ENCODE assay signal across 1 cellular context in the genomic region with DNA sequence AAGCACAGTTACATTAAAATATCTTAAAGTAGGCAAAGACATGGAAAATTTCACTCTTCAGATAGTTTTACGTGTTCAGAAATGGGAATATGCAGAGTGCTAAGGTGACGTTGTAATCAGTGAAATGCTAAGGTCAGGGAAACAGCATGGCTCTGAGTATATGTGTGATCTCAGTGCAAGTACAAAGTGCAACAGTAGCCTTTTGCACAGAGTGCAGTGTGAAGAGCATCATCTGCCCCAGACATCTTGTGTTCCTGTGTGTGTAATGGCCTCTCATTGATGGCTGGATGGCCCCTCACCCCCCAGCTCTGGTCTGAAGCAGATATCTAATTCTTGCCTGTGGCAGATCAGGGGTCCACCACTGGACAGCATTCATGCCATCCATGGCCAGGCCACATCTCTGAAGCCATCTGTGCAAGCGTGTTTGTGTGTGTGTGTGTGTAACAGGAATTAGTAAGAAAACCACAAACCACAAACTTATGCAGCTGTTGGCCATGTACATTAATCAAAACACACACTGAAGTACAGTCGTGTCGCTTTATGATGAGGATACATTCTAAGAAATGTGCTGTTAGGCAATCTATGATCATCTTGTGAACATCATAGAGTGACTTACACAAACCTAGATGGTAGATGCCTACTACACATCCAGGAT.
TF ChIP-seq lines count a peak whose summit lies in the region.

No MANE protein-coding gene starts in this region.

TF ChIP-seq in HepG2, 621 proteins besides CTCF, POLR2A, EP300 and RAD21 (continued from another document and continues in another):
- TF ChIP-seq, protein P1, sequence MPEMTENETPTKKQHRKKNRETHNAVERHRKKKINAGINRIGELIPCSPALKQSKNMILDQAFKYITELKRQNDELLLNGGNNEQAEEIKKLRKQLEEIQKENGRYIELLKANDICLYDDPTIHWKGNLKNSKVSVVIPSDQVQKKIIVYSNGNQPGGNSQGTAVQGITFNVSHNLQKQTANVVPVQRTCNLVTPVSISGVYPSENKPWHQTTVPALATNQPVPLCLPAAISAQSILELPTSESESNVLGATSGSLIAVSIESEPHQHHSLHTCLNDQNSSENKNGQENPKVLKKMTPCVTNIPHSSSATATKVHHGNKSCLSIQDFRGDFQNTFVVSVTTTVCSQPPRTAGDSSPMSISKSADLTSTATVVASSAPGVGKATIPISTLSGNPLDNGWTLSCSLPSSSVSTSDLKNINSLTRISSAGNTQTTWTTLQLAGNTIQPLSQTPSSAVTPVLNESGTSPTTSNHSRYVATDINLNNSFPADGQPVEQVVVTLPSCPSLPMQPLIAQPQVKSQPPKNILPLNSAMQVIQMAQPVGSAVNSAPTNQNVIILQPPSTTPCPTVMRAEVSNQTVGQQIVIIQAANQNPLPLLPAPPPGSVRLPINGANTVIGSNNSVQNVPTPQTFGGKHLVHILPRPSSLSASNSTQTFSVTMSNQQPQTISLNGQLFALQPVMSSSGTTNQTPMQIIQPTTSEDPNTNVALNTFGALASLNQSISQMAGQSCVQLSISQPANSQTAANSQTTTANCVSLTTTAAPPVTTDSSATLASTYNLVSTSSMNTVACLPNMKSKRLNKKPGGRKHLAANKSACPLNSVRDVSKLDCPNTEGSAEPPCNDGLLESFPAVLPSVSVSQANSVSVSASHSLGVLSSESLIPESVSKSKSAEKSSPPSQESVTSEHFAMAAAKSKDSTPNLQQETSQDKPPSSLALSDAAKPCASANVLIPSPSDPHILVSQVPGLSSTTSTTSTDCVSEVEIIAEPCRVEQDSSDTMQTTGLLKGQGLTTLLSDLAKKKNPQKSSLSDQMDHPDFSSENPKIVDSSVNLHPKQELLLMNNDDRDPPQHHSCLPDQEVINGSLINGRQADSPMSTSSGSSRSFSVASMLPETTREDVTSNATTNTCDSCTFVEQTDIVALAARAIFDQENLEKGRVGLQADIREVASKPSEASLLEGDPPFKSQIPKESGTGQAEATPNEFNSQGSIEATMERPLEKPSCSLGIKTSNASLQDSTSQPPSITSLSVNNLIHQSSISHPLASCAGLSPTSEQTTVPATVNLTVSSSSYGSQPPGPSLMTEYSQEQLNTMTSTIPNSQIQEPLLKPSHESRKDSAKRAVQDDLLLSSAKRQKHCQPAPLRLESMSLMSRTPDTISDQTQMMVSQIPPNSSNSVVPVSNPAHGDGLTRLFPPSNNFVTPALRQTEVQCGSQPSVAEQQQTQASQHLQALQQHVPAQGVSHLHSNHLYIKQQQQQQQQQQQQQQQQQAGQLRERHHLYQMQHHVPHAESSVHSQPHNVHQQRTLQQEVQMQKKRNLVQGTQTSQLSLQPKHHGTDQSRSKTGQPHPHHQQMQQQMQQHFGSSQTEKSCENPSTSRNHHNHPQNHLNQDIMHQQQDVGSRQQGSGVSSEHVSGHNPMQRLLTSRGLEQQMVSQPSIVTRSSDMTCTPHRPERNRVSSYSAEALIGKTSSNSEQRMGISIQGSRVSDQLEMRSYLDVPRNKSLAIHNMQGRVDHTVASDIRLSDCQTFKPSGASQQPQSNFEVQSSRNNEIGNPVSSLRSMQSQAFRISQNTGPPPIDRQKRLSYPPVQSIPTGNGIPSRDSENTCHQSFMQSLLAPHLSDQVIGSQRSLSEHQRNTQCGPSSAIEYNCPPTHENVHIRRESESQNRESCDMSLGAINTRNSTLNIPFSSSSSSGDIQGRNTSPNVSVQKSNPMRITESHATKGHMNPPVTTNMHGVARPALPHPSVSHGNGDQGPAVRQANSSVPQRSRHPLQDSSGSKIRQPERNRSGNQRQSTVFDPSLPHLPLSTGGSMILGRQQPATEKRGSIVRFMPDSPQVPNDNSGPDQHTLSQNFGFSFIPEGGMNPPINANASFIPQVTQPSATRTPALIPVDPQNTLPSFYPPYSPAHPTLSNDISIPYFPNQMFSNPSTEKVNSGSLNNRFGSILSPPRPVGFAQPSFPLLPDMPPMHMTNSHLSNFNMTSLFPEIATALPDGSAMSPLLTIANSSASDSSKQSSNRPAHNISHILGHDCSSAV (CRISPR knock-in tag; IDR thresholded peaks at IDR 0.05; ENCODE audit: borderline replicate concordance): no peak
- TF ChIP-seq, protein P2, sequence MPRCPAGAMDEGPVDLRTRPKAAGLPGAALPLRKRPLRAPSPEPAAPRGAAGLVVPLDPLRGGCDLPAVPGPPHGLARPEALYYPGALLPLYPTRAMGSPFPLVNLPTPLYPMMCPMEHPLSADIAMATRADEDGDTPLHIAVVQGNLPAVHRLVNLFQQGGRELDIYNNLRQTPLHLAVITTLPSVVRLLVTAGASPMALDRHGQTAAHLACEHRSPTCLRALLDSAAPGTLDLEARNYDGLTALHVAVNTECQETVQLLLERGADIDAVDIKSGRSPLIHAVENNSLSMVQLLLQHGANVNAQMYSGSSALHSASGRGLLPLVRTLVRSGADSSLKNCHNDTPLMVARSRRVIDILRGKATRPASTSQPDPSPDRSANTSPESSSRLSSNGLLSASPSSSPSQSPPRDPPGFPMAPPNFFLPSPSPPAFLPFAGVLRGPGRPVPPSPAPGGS (CRISPR knock-in tag; IDR thresholded peaks at IDR 0.05): peak; percentile 78; the same call in 1 of the 2 replicates
- no peak for TF ChIP-seq NR3C1 (CRISPR knock-in tag; IDR thresholded peaks at IDR 0.05)
- no peak for TF ChIP-seq BRD4 (CRISPR knock-in tag; IDR thresholded peaks at IDR 0.05)
- peak; percentile 48 for TF ChIP-seq MED1 (CRISPR knock-in tag; IDR thresholded peaks at IDR 0.05)
- TF ChIP-seq, protein P3, sequence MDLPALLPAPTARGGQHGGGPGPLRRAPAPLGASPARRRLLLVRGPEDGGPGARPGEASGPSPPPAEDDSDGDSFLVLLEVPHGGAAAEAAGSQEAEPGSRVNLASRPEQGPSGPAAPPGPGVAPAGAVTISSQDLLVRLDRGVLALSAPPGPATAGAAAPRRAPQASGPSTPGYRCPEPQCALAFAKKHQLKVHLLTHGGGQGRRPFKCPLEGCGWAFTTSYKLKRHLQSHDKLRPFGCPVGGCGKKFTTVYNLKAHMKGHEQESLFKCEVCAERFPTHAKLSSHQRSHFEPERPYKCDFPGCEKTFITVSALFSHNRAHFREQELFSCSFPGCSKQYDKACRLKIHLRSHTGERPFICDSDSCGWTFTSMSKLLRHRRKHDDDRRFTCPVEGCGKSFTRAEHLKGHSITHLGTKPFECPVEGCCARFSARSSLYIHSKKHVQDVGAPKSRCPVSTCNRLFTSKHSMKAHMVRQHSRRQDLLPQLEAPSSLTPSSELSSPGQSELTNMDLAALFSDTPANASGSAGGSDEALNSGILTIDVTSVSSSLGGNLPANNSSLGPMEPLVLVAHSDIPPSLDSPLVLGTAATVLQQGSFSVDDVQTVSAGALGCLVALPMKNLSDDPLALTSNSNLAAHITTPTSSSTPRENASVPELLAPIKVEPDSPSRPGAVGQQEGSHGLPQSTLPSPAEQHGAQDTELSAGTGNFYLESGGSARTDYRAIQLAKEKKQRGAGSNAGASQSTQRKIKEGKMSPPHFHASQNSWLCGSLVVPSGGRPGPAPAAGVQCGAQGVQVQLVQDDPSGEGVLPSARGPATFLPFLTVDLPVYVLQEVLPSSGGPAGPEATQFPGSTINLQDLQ (CRISPR knock-in tag; IDR thresholded peaks at IDR 0.05): no peak
- TF ChIP-seq ZBTB34 (CRISPR knock-in tag; IDR thresholded peaks at IDR 0.05): no peak
- TF ChIP-seq ZNF362 (CRISPR knock-in tag; IDR thresholded peaks at IDR 0.05; ENCODE audit: borderline replicate concordance): 0 out of 2 replicates have a peak, but pooled peaks have one; percentile 34
- TF ChIP-seq GATAD2A (CRISPR knock-in tag; IDR thresholded peaks at IDR 0.05): peak; percentile 79
- TF ChIP-seq, protein P4, sequence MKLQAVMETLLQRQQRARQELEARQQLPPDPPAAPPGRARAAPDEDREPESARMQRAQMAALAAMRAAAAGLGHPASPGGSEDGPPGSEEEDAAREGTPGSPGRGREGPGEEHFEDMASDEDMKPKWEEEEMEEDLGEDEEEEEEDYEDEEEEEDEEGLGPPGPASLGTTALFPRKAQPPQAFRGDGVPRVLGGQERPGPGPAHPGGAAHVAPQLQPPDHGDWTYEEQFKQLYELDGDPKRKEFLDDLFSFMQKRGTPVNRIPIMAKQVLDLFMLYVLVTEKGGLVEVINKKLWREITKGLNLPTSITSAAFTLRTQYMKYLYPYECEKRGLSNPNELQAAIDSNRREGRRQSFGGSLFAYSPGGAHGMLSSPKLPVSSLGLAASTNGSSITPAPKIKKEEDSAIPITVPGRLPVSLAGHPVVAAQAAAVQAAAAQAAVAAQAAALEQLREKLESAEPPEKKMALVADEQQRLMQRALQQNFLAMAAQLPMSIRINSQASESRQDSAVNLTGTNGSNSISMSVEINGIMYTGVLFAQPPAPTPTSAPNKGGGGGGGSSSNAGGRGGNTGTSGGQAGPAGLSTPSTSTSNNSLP (IDR thresholded peaks at IDR 0.05; ENCODE audit: low read depth, low read length): no peak
- no peak for TF ChIP-seq CBFB (CRISPR knock-in tag; IDR thresholded peaks at IDR 0.05)
- peak; percentile 40; the same call in 1 of the 2 replicates for TF ChIP-seq ZHX2 (IDR thresholded peaks at IDR 0.05; ENCODE audit: low read depth)
- no peak for TF ChIP-seq ZHX2 (CRISPR knock-in tag; IDR thresholded peaks at IDR 0.05; ENCODE audit: borderline replicate concordance)
- no peak for TF ChIP-seq KAT2B (IDR thresholded peaks at IDR 0.05; ENCODE audit: borderline replicate concordance, low read depth, low read length)
- TF ChIP-seq EED (CRISPR knock-in tag; IDR thresholded peaks at IDR 0.05): no peak
- no peak for TF ChIP-seq SOX6 (IDR thresholded peaks at IDR 0.05)
- 0 out of 2 replicates have a peak, but pooled peaks have one; percentile 14 for TF ChIP-seq SOX6 (CRISPR knock-in tag; IDR thresholded peaks at IDR 0.05)
- no peak for TF ChIP-seq FOXA1 (IDR thresholded peaks at IDR 0.05)
- peak; percentile 17; the same call in 1 of the 2 replicates for TF ChIP-seq FOXA1 (CRISPR knock-in tag; IDR thresholded peaks at IDR 0.05)
- TF ChIP-seq, protein P5, sequence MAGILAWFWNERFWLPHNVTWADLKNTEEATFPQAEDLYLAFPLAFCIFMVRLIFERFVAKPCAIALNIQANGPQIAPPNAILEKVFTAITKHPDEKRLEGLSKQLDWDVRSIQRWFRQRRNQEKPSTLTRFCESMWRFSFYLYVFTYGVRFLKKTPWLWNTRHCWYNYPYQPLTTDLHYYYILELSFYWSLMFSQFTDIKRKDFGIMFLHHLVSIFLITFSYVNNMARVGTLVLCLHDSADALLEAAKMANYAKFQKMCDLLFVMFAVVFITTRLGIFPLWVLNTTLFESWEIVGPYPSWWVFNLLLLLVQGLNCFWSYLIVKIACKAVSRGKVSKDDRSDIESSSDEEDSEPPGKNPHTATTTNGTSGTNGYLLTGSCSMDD (CRISPR knock-in tag; IDR thresholded peaks at IDR 0.05): no peak
- TF ChIP-seq HIVEP1 (CRISPR knock-in tag; IDR thresholded peaks at IDR 0.05): no peak
- no peak for TF ChIP-seq SIN3A (IDR thresholded peaks at IDR 0.05; ENCODE audit: borderline replicate concordance, low read depth, low read length)
- no peak for TF ChIP-seq NFIC (IDR thresholded peaks at IDR 0.05; ENCODE audit: low read length)
- TF ChIP-seq ZNF501 (CRISPR knock-in tag; IDR thresholded peaks at IDR 0.05): peak; percentile 37; the same call in 1 of the 2 replicates
- no peak for TF ChIP-seq MZF1 (CRISPR knock-in tag; IDR thresholded peaks at IDR 0.05; ENCODE audit: borderline replicate concordance)
- no peak for TF ChIP-seq ZNF33A (CRISPR knock-in tag; IDR thresholded peaks at IDR 0.05; ENCODE audit: borderline replicate concordance)
